33 cellular contexts compared by ENCODE assay signal in the genomic region with DNA sequence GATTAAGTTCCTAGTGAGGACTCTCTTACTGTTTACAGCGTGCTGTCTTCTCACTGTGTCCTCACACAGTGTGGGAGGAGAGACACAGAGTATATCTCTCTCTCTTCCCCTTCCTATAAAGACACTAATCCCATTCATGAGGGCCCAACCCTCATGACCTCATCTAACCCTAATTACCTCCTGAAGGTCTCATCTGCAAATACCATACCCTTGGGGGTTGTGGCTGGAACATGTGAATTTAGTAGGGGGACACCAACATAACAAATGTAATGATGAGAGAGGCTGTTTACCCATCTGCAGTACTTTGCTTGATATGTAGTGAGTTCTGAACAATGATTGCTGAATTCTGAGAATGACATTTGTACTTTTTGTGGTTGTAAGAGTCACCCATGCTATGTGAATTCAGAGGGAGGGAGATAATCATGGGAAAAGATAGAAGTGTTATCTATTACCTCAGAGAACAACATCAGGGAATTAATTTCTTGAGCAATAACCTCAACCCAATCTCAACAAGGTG. TPM values are rescaled to one million over a fixed set of nuclear protein-coding genes. Genes with fewer than 3 reads are reported as not detected.
DNase-seq lines count a peak whose midpoint lies in the region; ATAC-seq and TF ChIP-seq lines count a peak whose summit lies in the region.
"Had no signal": no experiment of that assay in that cellular context is flagged by ENCODE, and none has a peak within 500 bp of the region (broad histone marks: within the 10 kb centered on the region; RNA-seq: fewer than 3 reads in every experiment).

No MANE protein-coding gene starts in this region.

- H3K4me1 Mint-ChIP-seq in CD14-positive monocyte, result peaks cover 55% of the 10 kb centered on the region
- H3K4me1 Mint-ChIP-seq in activated T-helper 17 cell treated with anti-CD3 and anti-CD28 coated beads, Interleukin-2, amount 50 U/mL, for 72 hours, result peaks cover 13% of the 10 kb centered on the region

- H3K27ac ChIP-seq in HL-60 (replicated peaks), result peak overlapping the region; percentile 48
- no peak overlapping the region for H3K27ac ChIP-seq in mesendoderm (ENCODE audit: low read depth, low read length)
- H3K27ac ChIP-seq in heart right ventricle, result no peak overlapping the region
- H3K27ac ChIP-seq in esophagus squamous epithelium, result no peak overlapping the region
- H3K27ac ChIP-seq: breast epithelium, colonic mucosa, gastroesophageal sphincter, stomach, tibial nerve had no signal

- H3K79me2 ChIP-seq in mesendoderm (ENCODE audit: control insufficient read depth, insufficient read depth, low read length), result no peaks in the 10 kb centered on the region

- intact Hi-C loops in CD14-positive monocyte (cut with micrococcal nuclease) (loop anchor here in 1 of 2 donors (10.0 kb wide), 1 partner anchor 59 kb away; no protein-coding TSS in a partner anchor), heart right ventricle (cut with DNase I) (no loop called here), esophagus squamous epithelium (cut with DNase I) (no loop called here)

- H3K27me3 Mint-ChIP-seq in CD14-positive monocyte (ENCODE audit: low read depth in 3 of 3), result peaks cover 0 to 2% (median 0%) of the 10 kb centered on the region in 3 donors
- H3K27me3 Mint-ChIP-seq in activated T-helper 17 cell treated with anti-CD3 and anti-CD28 coated beads, Interleukin-2, amount 50 U/mL, for 72 hours, result no peaks in the 10 kb centered on the region
- H3K27me3 Mint-ChIP-seq: CD4-positive, alpha-beta memory T cell; IgD-negative memory B cell had no signal

- H3K9me3 Mint-ChIP-seq in CD14-positive monocyte, result peaks cover 0 to 5% (median 2%) of the 10 kb centered on the region in 7 donors
- no peaks in the 10 kb centered on the region for H3K9me3 Mint-ChIP-seq in activated T-helper 17 cell treated with anti-CD3 and anti-CD28 coated beads, Interleukin-2, amount 50 U/mL, for 72 hours
- H3K9me3 Mint-ChIP-seq: activated CD4-positive, alpha-beta memory T cell treated with anti-CD3 and anti-CD28 coated beads, Interleukin-2, amount 10 ng/mL, durations not matched to agents 7 days and 5 days; IgD-negative memory B cell had no signal

- no peak overlapping the region for H2AK5ac ChIP-seq in mesendoderm (ENCODE audit: low read length)

- no peak overlapping the region for H3K23ac ChIP-seq in mesendoderm (ENCODE audit: low read length)

- H3K9ac ChIP-seq in mesendoderm (ENCODE audit: low read length), result no peak overlapping the region

- TF ChIP-seq POLR2A in esophagus squamous epithelium (IDR thresholded peaks at IDR 0.05), result no peak

- DNase-seq in CD14-positive monocyte (ENCODE audit: low spot score), result no peak
- peak in 1 of 2 experiments; percentile 29 for DNase-seq in HL-60 (ENCODE audit: low read depth in 1 of 2, low spot score in 1 of 2)
- DNase-seq in mesendoderm, result peak; percentile 14
- no peak for DNase-seq in heart right ventricle
- no peak for DNase-seq in esophagus squamous epithelium (lab: John Stamatoyannopoulos, UW)
- no peak for DNase-seq in stimulated activated CD8-positive, alpha-beta memory T cell treated with anti-CD3 and anti-CD28 coated beads, Interleukin-4, amount 100 ng/mL, for 48 hours
- DNase-seq: activated CD4-positive, alpha-beta memory T cell treated with anti-CD3 and anti-CD28 coated beads, Interleukin-2, amount 10 ng/mL, durations not matched to agents 7 days and 5 days; activated CD4-positive, CD25-positive, alpha-beta regulatory T cell; activated naive CD4-positive, alpha-beta T cell; activated T-cell treated with anti-CD3 and anti-CD28 coated beads for 4 hours; amygdala; CD4-positive, alpha-beta memory T cell; colonic mucosa; effector memory CD4-positive, alpha-beta T cell; erythroblast; HCEC 1CT; MG63; NCI-H1694 treated with DMSO at 0.1 percent for 48 hours; NCI-H2171 treated with DMSO at 0.1 percent for 48 hours; NCI-H524 treated with DMSO at 0.1 percent for 48 hours; right cardiac atrium; stimulated activated CD4-positive, alpha-beta T cell treated with anti-CD3 and anti-CD28 coated beads, Interleukin-12 subunit alpha, Interleukin-12 subunit beta, amount 100 ng/mL, for 4 hours; stimulated activated CD4-positive, alpha-beta T cell treated with anti-CD3 and anti-CD28 coated beads, Interleukin-4, amount 100 ng/mL, for 24 hours; stomach; T-helper 9 cell had no signal

- peaks cover 9 to 28% of the 10 kb centered on the region in 2 donors for H3K36me3 Mint-ChIP-seq in CD14-positive monocyte
- no peaks in the 10 kb centered on the region for H3K36me3 Mint-ChIP-seq in activated T-helper 17 cell treated with anti-CD3 and anti-CD28 coated beads, Interleukin-2, amount 50 U/mL, for 72 hours (ENCODE audit: low read depth)
- H3K36me3 Mint-ChIP-seq: CD4-positive, alpha-beta memory T cell; IgD-negative memory B cell had no signal

- H4K5ac ChIP-seq in mesendoderm (ENCODE audit: low read length), result no peak overlapping the region

- no peak for TF ChIP-seq CTCF in CD14-positive monocyte (IDR thresholded peaks at IDR 0.05)
- no peak for TF ChIP-seq CTCF in HL-60 (IDR thresholded peaks at IDR 0.05; ENCODE audit: insufficient read depth, low read length)
- TF ChIP-seq CTCF in heart right ventricle (IDR thresholded peaks at IDR 0.05), result no peak
- TF ChIP-seq CTCF in esophagus squamous epithelium (IDR thresholded peaks at IDR 0.05), result no peak

- no peak overlapping the region for H3K4ac ChIP-seq in mesendoderm (ENCODE audit: low read depth, low read length)

- H2BK120ac ChIP-seq in mesendoderm (ENCODE audit: low read depth, low read length), result no peak overlapping the region

- no peak overlapping the region for H2BK15ac ChIP-seq in mesendoderm (replicated peaks; ENCODE audit: low read depth)

- no peak overlapping the region for H3K4me3 Mint-ChIP-seq in CD14-positive monocyte
- no peak overlapping the region for H3K4me3 Mint-ChIP-seq in activated T-helper 17 cell treated with anti-CD3 and anti-CD28 coated beads, Interleukin-2, amount 50 U/mL, for 72 hours
- H3K4me3 Mint-ChIP-seq: activated CD4-positive, alpha-beta memory T cell treated with anti-CD3 and anti-CD28 coated beads, Interleukin-2, amount 10 ng/mL, durations not matched to agents 7 days and 5 days; CD4-positive, alpha-beta memory T cell; IgD-negative memory B cell had no signal

- H3K4me2 ChIP-seq in mesendoderm (ENCODE audit: low read length), result no peak overlapping the region

- no peaks in the 10 kb centered on the region for H3K79me1 ChIP-seq in mesendoderm (ENCODE audit: low read length)

- H3K9me3 ChIP-seq in heart right ventricle (peaks cover 0 to 2% (median 0%) of the 10 kb centered on the region in 11 donors), esophagus squamous epithelium (no peaks in the 10 kb centered on the region)
- H3K9me3 ChIP-seq: breast epithelium, colonic mucosa, gastroesophageal sphincter, MG63, stomach, tibial nerve had no signal

- no peak overlapping the region for H2BK5ac ChIP-seq in mesendoderm (ENCODE audit: low read length)

- no peak overlapping the region for H3K56ac ChIP-seq in mesendoderm (ENCODE audit: low read length)

- H3K4me3 ChIP-seq in HL-60 (replicated peaks; ENCODE audit: insufficient read depth, low read length) (no peak overlapping the region), mesendoderm (ENCODE audit: low read length) (no peak overlapping the region), heart right ventricle (no peak overlapping the region), esophagus squamous epithelium (no peak overlapping the region)
- H3K4me3 ChIP-seq: breast epithelium, colonic mucosa, gastroesophageal sphincter, MG63, stomach, tibial nerve had no signal

- no peak overlapping the region for H4K8ac ChIP-seq in mesendoderm (ENCODE audit: low read depth, low read length)

- H3K27me3 ChIP-seq in HL-60 (ENCODE audit: insufficient read depth, poor library complexity, severe bottlenecking), result no peaks in the 10 kb centered on the region
- no peaks in the 10 kb centered on the region for H3K27me3 ChIP-seq in mesendoderm (ENCODE audit: insufficient read depth, low read length, poor library complexity)
- no peaks in the 10 kb centered on the region for H3K27me3 ChIP-seq in heart right ventricle
- H3K27me3 ChIP-seq in esophagus squamous epithelium, result no peaks in the 10 kb centered on the region
- H3K27me3 ChIP-seq: breast epithelium, colonic mucosa, gastroesophageal sphincter, stomach, tibial nerve had no signal

- peak overlapping the region; percentile 19 to 86 (median 63) for H3K27ac Mint-ChIP-seq in CD14-positive monocyte
- H3K27ac Mint-ChIP-seq in activated T-helper 17 cell treated with anti-CD3 and anti-CD28 coated beads, Interleukin-2, amount 50 U/mL, for 72 hours, result no peak overlapping the region
- H3K27ac Mint-ChIP-seq: activated CD4-positive, alpha-beta memory T cell treated with anti-CD3 and anti-CD28 coated beads, Interleukin-2, amount 10 ng/mL, durations not matched to agents 7 days and 5 days; CD4-positive, alpha-beta memory T cell; IgD-negative memory B cell had no signal

- H3K18ac ChIP-seq in mesendoderm (ENCODE audit: low read length), result no peak overlapping the region

- no CpG with 5 or more reads among the region's 1 CpG for WGBS in mesendoderm (ENCODE audit: extremely low coverage, insufficient coverage, low lambda C conversion rate)
- WGBS in heart right ventricle, 2 donors, result 64 to 65% methylated on average over 1 of the region's 1 CpG
- 64 to 88% methylated on average over 1 of the region's 1 CpG for WGBS in esophagus squamous epithelium, 2 donors

- H3K36me3 ChIP-seq in mesendoderm (ENCODE audit: control insufficient read depth, insufficient read depth, low read length) (no peaks in the 10 kb centered on the region), heart right ventricle (no peaks in the 10 kb centered on the region), esophagus squamous epithelium (no peaks in the 10 kb centered on the region)
- H3K36me3 ChIP-seq: breast epithelium, colonic mucosa, gastroesophageal sphincter, MG63, stomach, tibial nerve had no signal

- ATAC-seq in activated T-helper 17 cell treated with anti-CD3 and anti-CD28 coated beads, Interleukin-2, amount 50 U/mL, for 72 hours (replicated peaks), result peak; percentile 62
- ATAC-seq in heart right ventricle, result no peak
- ATAC-seq: gastroesophageal sphincter, right cardiac atrium had no signal

- H3K4me1 ChIP-seq in mesendoderm (ENCODE audit: control insufficient read depth, low read depth, low read length), result peaks cover 2% of the 10 kb centered on the region
- H3K4me1 ChIP-seq in heart right ventricle, result peaks cover 0 to 10% (median 0%) of the 10 kb centered on the region in 9 donors
- no peaks in the 10 kb centered on the region for H3K4me1 ChIP-seq in esophagus squamous epithelium
- H3K4me1 ChIP-seq: breast epithelium, colonic mucosa, gastroesophageal sphincter, stomach, tibial nerve had no signal

RNA-seq across cellular contexts. Expression of gene OR52W1, which starts 4.9 kb away (rescaled TPM):
- polyA plus RNA-seq in CD14-positive monocyte (not detected), heart right ventricle (not detected)
- total RNA-seq in activated T-helper 17 cell treated with anti-CD3 and anti-CD28 coated beads, Interleukin-2, amount 50 U/mL, for 72 hours, result not detected
- polyA plus RNA-seq in mesendoderm (2013, experiment 1 of 2), result not detected
- not detected for polyA plus RNA-seq in mesendoderm (2013, experiment 2 of 2)
- total RNA-seq in heart right ventricle (not detected), esophagus squamous epithelium (not detected)
- total RNA-seq: activated CD4-positive, alpha-beta memory T cell treated with anti-CD3 and anti-CD28 coated beads, Interleukin-2, amount 10 ng/mL, durations not matched to agents 7 days and 5 days; breast epithelium; CD4-positive, alpha-beta memory T cell; colonic mucosa; gastroesophageal sphincter; liver; mononuclear cell; right cardiac atrium; stomach; tibial nerve had no signal
- polyA plus RNA-seq: CD4-positive, alpha-beta memory T cell; IgD-negative memory B cell; liver; neural cell; right cardiac atrium; stomach had no signal

RNA-seq across cellular contexts. Expression of gene C11orf42, which starts 11.2 kb away (rescaled TPM):
- not detected for polyA plus RNA-seq in CD14-positive monocyte
- not detected for total RNA-seq in activated T-helper 17 cell treated with anti-CD3 and anti-CD28 coated beads, Interleukin-2, amount 50 U/mL, for 72 hours
- polyA plus RNA-seq in mesendoderm (2013, experiment 1 of 2), result not detected
- not detected for polyA plus RNA-seq in mesendoderm (2013, experiment 2 of 2)
- not detected for total RNA-seq in heart right ventricle
- polyA plus RNA-seq in heart right ventricle, result not detected
- total RNA-seq in esophagus squamous epithelium, result not detected
- total RNA-seq: activated CD4-positive, alpha-beta memory T cell treated with anti-CD3 and anti-CD28 coated beads, Interleukin-2, amount 10 ng/mL, durations not matched to agents 7 days and 5 days; breast epithelium; CD4-positive, alpha-beta memory T cell; colonic mucosa; gastroesophageal sphincter; liver; mononuclear cell; right cardiac atrium; stomach; tibial nerve had no signal
- polyA plus RNA-seq: CD4-positive, alpha-beta memory T cell; IgD-negative memory B cell; liver; neural cell; right cardiac atrium; stomach had no signal

RNA-seq across cellular contexts. Expression of gene OR52B2, which starts 24.0 kb away (rescaled TPM):
- not detected for polyA plus RNA-seq in CD14-positive monocyte
- total RNA-seq in activated T-helper 17 cell treated with anti-CD3 and anti-CD28 coated beads, Interleukin-2, amount 50 U/mL, for 72 hours, result not detected
- polyA plus RNA-seq in mesendoderm (2013, experiment 1 of 2), result not detected
- polyA plus RNA-seq in mesendoderm (2013, experiment 2 of 2), result not detected
- not detected for total RNA-seq in heart right ventricle
- not detected for polyA plus RNA-seq in heart right ventricle
- total RNA-seq in esophagus squamous epithelium, result not detected
- total RNA-seq: activated CD4-positive, alpha-beta memory T cell treated with anti-CD3 and anti-CD28 coated beads, Interleukin-2, amount 10 ng/mL, durations not matched to agents 7 days and 5 days; CD4-positive, alpha-beta memory T cell; gastroesophageal sphincter; mononuclear cell; right cardiac atrium; stomach had no signal
- polyA plus RNA-seq: CD4-positive, alpha-beta memory T cell; IgD-negative memory B cell; liver; neural cell; right cardiac atrium; stomach had no signal

RNA-seq across cellular contexts. Expression of gene FHIP1B, which starts 40.3 kb away (rescaled TPM):
- polyA plus RNA-seq in CD14-positive monocyte (10 to 100 TPM; 14.2 to 18.9 TPM), heart right ventricle (10 to 100 TPM; 20.2 to 23.3 TPM)
- 10 to 100 TPM; 16.9 to 25.4 TPM for total RNA-seq in activated T-helper 17 cell treated with anti-CD3 and anti-CD28 coated beads, Interleukin-2, amount 50 U/mL, for 72 hours
- 16.1 TPM for polyA plus RNA-seq in mesendoderm (2013, experiment 1 of 2)
- polyA plus RNA-seq in mesendoderm (2013, experiment 2 of 2), result 13.9 TPM
- total RNA-seq in heart right ventricle (10 to 100 TPM; 13.4 to 17.3 (median 14.3) TPM), esophagus squamous epithelium (10 to 100 TPM in 3 of 4 donors, 1 to 10 TPM in 1; 8.3 to 33.5 (median 23.1) TPM)

RNA-seq across cellular contexts. Expression of gene CNGA4, which starts 44.8 kb away (rescaled TPM):
- polyA plus RNA-seq in CD14-positive monocyte (not detected), heart right ventricle (under 1 TPM in 1 of 2 donors, not detected in 1; 0.01 TPM)
- total RNA-seq in activated T-helper 17 cell treated with anti-CD3 and anti-CD28 coated beads, Interleukin-2, amount 50 U/mL, for 72 hours, result under 1 TPM in 1 of 2 donors, not detected in 1; 0.24 TPM
- polyA plus RNA-seq in mesendoderm (2013, experiment 1 of 2), result 0.11 TPM
- polyA plus RNA-seq in mesendoderm (2013, experiment 2 of 2), result 0.08 TPM
- total RNA-seq in heart right ventricle (under 1 TPM in 1 of 10 donors, not detected in 9; 0.13 TPM), esophagus squamous epithelium (under 1 TPM in 1 of 4 donors, not detected in 3; 0.38 TPM)
- total RNA-seq: liver, stomach had no signal
- polyA plus RNA-seq: CD4-positive, alpha-beta memory T cell; IgD-negative memory B cell; neural cell had no signal
